In the genomic region with DNA sequence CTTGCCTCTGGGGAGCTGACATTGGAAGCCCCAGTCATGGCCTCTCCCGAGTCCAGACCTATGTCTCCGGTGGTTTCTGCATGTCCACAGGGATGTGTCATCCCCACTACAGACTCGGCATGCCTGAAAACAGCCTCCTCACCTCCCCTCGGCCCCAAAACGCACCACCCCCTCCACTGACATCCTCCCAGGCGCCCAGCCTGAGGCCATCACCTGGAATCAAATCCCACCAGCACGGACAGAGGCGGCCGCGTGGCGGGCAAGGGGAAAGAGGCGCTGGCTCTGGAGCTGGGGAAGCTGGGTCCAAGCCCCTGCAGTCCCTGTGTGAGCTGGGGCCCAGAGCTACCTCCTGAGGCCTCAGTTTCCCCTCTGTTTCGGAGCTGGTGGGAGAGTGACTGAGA, we compare ENCODE assay signal across 12 cellular contexts.
DNase-seq lines count a peak whose midpoint lies in the region; ATAC-seq and TF ChIP-seq lines count a peak whose summit lies in the region.
"Had no signal": no experiment of that assay in that cellular context is flagged by ENCODE, and none has a peak within 500 bp of the region (broad histone marks: within the 10 kb centered on the region; RNA-seq: fewer than 3 reads in every experiment).

No MANE protein-coding gene starts in this region.

- no peak for ATAC-seq in stimulated activated naive CD8-positive, alpha-beta T cell treated with anti-CD3 and anti-CD28 coated beads, Interleukin-15, amount 100 ng/mL, for 72 hours
- ATAC-seq: naive thymus-derived CD8-positive, alpha-beta T cell; T-helper 17 cell had no signal

- no peak for TF ChIP-seq CTCF in type B pancreatic cell (conservative IDR thresholded peaks at IDR 0.05)

- no peak overlapping the region for H3K4me3 Mint-ChIP-seq in type B pancreatic cell
- H3K4me3 Mint-ChIP-seq in T-helper 2 cell treated with Interferon-gamma antibody and Interleukin-4, amounts not matched to agents 5 μg/mL and 100 μg/mL, for 36 hours: no peak overlapping the region
- H3K4me3 Mint-ChIP-seq in stimulated activated naive CD8-positive, alpha-beta T cell treated with anti-CD3 and anti-CD28 coated beads, Interleukin-15, amount 100 ng/mL, for 72 hours: no peak overlapping the region
- H3K4me3 Mint-ChIP-seq: activated naive CD8-positive, alpha-beta T cell; naive thymus-derived CD8-positive, alpha-beta T cell; T-helper 17 cell had no signal

- H3K27me3 Mint-ChIP-seq in type B pancreatic cell: no peaks in the 10 kb centered on the region
- no peaks in the 10 kb centered on the region for H3K27me3 Mint-ChIP-seq in T-helper 2 cell treated with Interferon-gamma antibody and Interleukin-4, amounts not matched to agents 5 μg/mL and 100 μg/mL, for 36 hours (ENCODE audit: low read depth)
- peaks cover 2% of the 10 kb centered on the region for H3K27me3 Mint-ChIP-seq in stimulated activated naive CD8-positive, alpha-beta T cell treated with anti-CD3 and anti-CD28 coated beads, Interleukin-15, amount 100 ng/mL, for 72 hours
- H3K27me3 Mint-ChIP-seq: activated naive CD8-positive, alpha-beta T cell; T-helper 17 cell had no signal

- DNase-seq in activated CD8-positive, alpha-beta memory T cell treated with anti-CD3 and anti-CD28 coated beads for 24 hours: peak; percentile 47
- no peak for DNase-seq in activated CD8-positive, alpha-beta memory T cell treated with anti-CD3 and anti-CD28 coated beads, Interleukin-2, amount 50 U/mL, for 4 hours
- peak; percentile 47 for DNase-seq in RPMI7951 (ENCODE audit: low read depth)
- DNase-seq in hepatic stellate cell (ENCODE audit: low spot score): peak; percentile 56
- DNase-seq in type B pancreatic cell (ENCODE audit: extremely low spot score, unreplicated experiment): peak; percentile 47
- no peak for DNase-seq in T-helper 2 cell treated with Interferon-gamma antibody and Interleukin-4, amounts not matched to agents 5 μg/mL and 100 μg/mL, for 36 hours (ENCODE audit: low spot score)
- DNase-seq in RKO (ENCODE audit: low spot score): no peak
- no peak for DNase-seq in stimulated activated naive CD8-positive, alpha-beta T cell treated with anti-CD3 and anti-CD28 coated beads, Interleukin-15, amount 100 ng/mL, for 72 hours
- DNase-seq: MG63, T-helper 17 cell had no signal

- H3K27ac Mint-ChIP-seq in type B pancreatic cell: peak overlapping the region; percentile 50
- H3K27ac Mint-ChIP-seq in T-helper 2 cell treated with Interferon-gamma antibody and Interleukin-4, amounts not matched to agents 5 μg/mL and 100 μg/mL, for 36 hours: no peak overlapping the region
- H3K27ac Mint-ChIP-seq in stimulated activated naive CD8-positive, alpha-beta T cell treated with anti-CD3 and anti-CD28 coated beads, Interleukin-15, amount 100 ng/mL, for 72 hours: peak overlapping the region in 1 of 2 donors; percentile 13
- H3K27ac Mint-ChIP-seq: activated naive CD8-positive, alpha-beta T cell; T-helper 17 cell had no signal

- peaks cover 14% of the 10 kb centered on the region for H3K4me1 Mint-ChIP-seq in type B pancreatic cell (ENCODE audit: unreplicated experiment)
- H3K4me1 Mint-ChIP-seq in T-helper 2 cell treated with Interferon-gamma antibody and Interleukin-4, amounts not matched to agents 5 μg/mL and 100 μg/mL, for 36 hours (ENCODE audit: low read depth): peaks cover 3% of the 10 kb centered on the region
- no peaks in the 10 kb centered on the region for H3K4me1 Mint-ChIP-seq in stimulated activated naive CD8-positive, alpha-beta T cell treated with anti-CD3 and anti-CD28 coated beads, Interleukin-15, amount 100 ng/mL, for 72 hours

- no peaks in the 10 kb centered on the region for H3K9me3 Mint-ChIP-seq in type B pancreatic cell
- no peaks in the 10 kb centered on the region for H3K9me3 Mint-ChIP-seq in T-helper 2 cell treated with Interferon-gamma antibody and Interleukin-4, amounts not matched to agents 5 μg/mL and 100 μg/mL, for 36 hours
- no peaks in the 10 kb centered on the region for H3K9me3 Mint-ChIP-seq in stimulated activated naive CD8-positive, alpha-beta T cell treated with anti-CD3 and anti-CD28 coated beads, Interleukin-15, amount 100 ng/mL, for 72 hours
- H3K9me3 Mint-ChIP-seq: naive thymus-derived CD8-positive, alpha-beta T cell had no signal

- no peaks in the 10 kb centered on the region for H3K36me3 Mint-ChIP-seq in type B pancreatic cell
- H3K36me3 Mint-ChIP-seq in T-helper 2 cell treated with Interferon-gamma antibody and Interleukin-4, amounts not matched to agents 5 μg/mL and 100 μg/mL, for 36 hours (ENCODE audit: low read depth): no peaks in the 10 kb centered on the region
- H3K36me3 Mint-ChIP-seq: activated naive CD8-positive, alpha-beta T cell; naive thymus-derived CD8-positive, alpha-beta T cell had no signal

Comparison
In these comparisons a context has a peak if more than half of its experiments do, and no peak if none do; other contexts are left out.
1. DNase-seq: peak in activated CD8-positive, alpha-beta memory T cell treated with anti-CD3 and anti-CD28 coated beads for 24 hours (single experiment), RPMI7951 (single experiment), hepatic stellate cell (single experiment) and type B pancreatic cell (single experiment); none in activated CD8-positive, alpha-beta memory T cell treated with anti-CD3 and anti-CD28 coated beads, Interleukin-2, amount 50 U/mL, for 4 hours (single experiment), T-helper 2 cell treated with Interferon-gamma antibody and Interleukin-4, amounts not matched to agents 5 μg/mL and 100 μg/mL, for 36 hours (single experiment), RKO (single experiment) and stimulated activated naive CD8-positive, alpha-beta T cell treated with anti-CD3 and anti-CD28 coated beads, Interleukin-15, amount 100 ng/mL, for 72 hours (0 of 2).